Comparison of ENCODE assay signal across 29 cellular contexts in the genomic region with DNA sequence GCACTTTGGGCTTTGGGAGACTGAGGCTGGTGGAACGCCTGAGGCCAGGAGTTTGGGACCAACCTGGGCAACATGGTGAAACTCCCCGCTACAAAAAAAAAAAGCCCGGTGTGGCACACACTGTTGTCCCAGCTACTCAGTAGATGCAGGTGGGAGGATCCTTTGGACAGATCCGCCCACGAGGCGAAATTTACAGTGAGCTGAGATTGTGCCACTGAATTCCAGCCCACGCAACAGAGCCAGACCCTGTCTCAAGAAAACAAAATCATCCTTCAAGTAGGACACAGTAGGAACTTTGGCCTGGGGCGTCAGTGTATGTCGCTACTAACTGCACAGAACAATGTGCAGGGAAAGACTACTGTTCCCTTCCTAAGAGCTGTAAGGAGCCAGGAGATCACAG. TPM values are rescaled to one million over a fixed set of nuclear protein-coding genes. Genes with fewer than 3 reads are reported as not detected.
A peak's percentile ranks its signal among the peaks of the same experiment; 100 is the strongest.
DNase-seq lines count a peak whose midpoint lies in the region; ATAC-seq, FAIRE-seq and TF ChIP-seq lines count a peak whose summit lies in the region.
"Had no signal": no experiment of that assay in that cellular context is flagged by ENCODE, and none has a peak within 500 bp of the region (broad histone marks: within the 10 kb centered on the region; RNA-seq: fewer than 3 reads in every experiment).

No MANE protein-coding gene starts in this region.

- no peaks in the 10 kb centered on the region for H3K27me3 Mint-ChIP-seq in activated CD4-positive, alpha-beta T cell treated with anti-CD3 and anti-CD28 coated beads, Interleukin-2, amount 10 ng/mL, durations not matched to agents 24 days and 14 days
- peaks cover 9% of the 10 kb centered on the region for H3K27me3 Mint-ChIP-seq in HFFc6 (ENCODE audit: insufficient read depth)
- H3K27me3 Mint-ChIP-seq: activated B cell treated with CpG ODN at 0.5 μM for 24 hours; naive thymus-derived CD4-positive, alpha-beta T cell had no signal

- DNase-seq in activated CD4-positive, alpha-beta T cell treated with anti-CD3 and anti-CD28 coated beads, Interleukin-2, amount 10 ng/mL, durations not matched to agents 24 days and 14 days = no peak
- no peak for DNase-seq in activated CD4-positive, alpha-beta T cell treated with anti-CD3 and anti-CD28 coated beads for 4 hours
- no peak for DNase-seq in HFFc6
- no peak for DNase-seq in K562 (ENCODE audit: extremely low read depth in 1 of 4, low spot score in 3 of 4)
- no peak for DNase-seq in psoas muscle
- DNase-seq in head of caudate nucleus = no peak
- DNase-seq in C1 segment of cervical spinal cord (lab: John Stamatoyannopoulos, UW) = no peak
- no peak for DNase-seq in EL
- DNase-seq: activated B cell treated with CpG ODN at 0.5 μM for 24 hours; activated CD4-positive, alpha-beta T cell treated with anti-CD3 and anti-CD28 coated beads, Interleukin-2, amount 50 U/mL, for 4 hours; activated CD8-positive, alpha-beta memory T cell treated with anti-CD3 and anti-CD28 coated beads, Interleukin-2, amount 50 U/mL, for 4 hours; activated effector memory CD4-positive, alpha-beta T cell treated with Interleukin-2 at 50 U/mL for 16 hours; amniotic stem cell; HCEC 1CT; heart left ventricle; KBM-7; midbrain; naive thymus-derived CD4-positive, alpha-beta T cell; NCI-H1417; NCI-H345; NCI-H748 treated with DMSO at 0.1 percent for 48 hours; Peyer's patch; stimulated activated CD4-positive, alpha-beta T cell treated with anti-CD3 and anti-CD28 coated beads, Interleukin-2, amount 100 ng/mL, for 24 hours had no signal

- FAIRE-seq in K562 (lab: Jason Lieb, UNC) = no peak
- FAIRE-seq: HTR-8/SVneo had no signal

- TF ChIP-seq POLR2A in K562 (conservative IDR thresholded peaks at IDR 0.05) = no peak

- intact Hi-C loops in activated CD4-positive, alpha-beta T cell treated with anti-CD3 and anti-CD28 coated beads, Interleukin-2, amount 10 ng/mL, durations not matched to agents 24 days and 14 days (cut with micrococcal nuclease) = loop anchor here (5.0 kb wide), 1 partner anchor 708 kb away; no protein-coding TSS in a partner anchor
- intact Hi-C loops in K562 (cut with micrococcal nuclease) = no loop called here
- intact Hi-C loops in psoas muscle (cut with DNase I) = no loop called here
- intact Hi-C loops in head of caudate nucleus (cut with DNase I) = loop anchor here (10.0 kb wide), 1 partner anchor 90 kb away; the partner anchor contains the start of gene TCOF1

- H3K9ac ChIP-seq in K562 (ENCODE audit: insufficient read depth in 1 of 2, low read depth in 2 of 2, low read length in 2 of 2) = no peak overlapping the region

- H3K27me3 ChIP-seq in K562 (ENCODE audit: control insufficient read depth in 2 of 2, insufficient read depth in 2 of 2, low read length in 2 of 2) (no peaks in the 10 kb centered on the region), psoas muscle (ENCODE audit: insufficient read depth in 3 of 3, low read length in 2 of 3) (no peaks in the 10 kb centered on the region)
- H3K27me3 ChIP-seq: breast epithelium, heart left ventricle, Peyer's patch, right atrium auricular region had no signal

- 90% methylated on average over 9 of the region's 9 CpGs for WGBS in K562 (ENCODE audit: insufficient coverage, low coverage, missing lambda C conversion rate)
- WGBS in psoas muscle, 3 donors = 83 to 88% (median 86%) methylated on average over 9 of the region's 9 CpGs

- H3K4me1 Mint-ChIP-seq in activated CD4-positive, alpha-beta T cell treated with anti-CD3 and anti-CD28 coated beads, Interleukin-2, amount 10 ng/mL, durations not matched to agents 24 days and 14 days = peaks cover 24% of the 10 kb centered on the region
- H3K4me1 Mint-ChIP-seq in HFFc6 (ENCODE audit: low read depth) = peaks cover 44% of the 10 kb centered on the region

- H3K9me3 Mint-ChIP-seq in activated CD4-positive, alpha-beta T cell treated with anti-CD3 and anti-CD28 coated beads, Interleukin-2, amount 10 ng/mL, durations not matched to agents 24 days and 14 days = no peaks in the 10 kb centered on the region
- H3K9me3 Mint-ChIP-seq in HFFc6 = no peaks in the 10 kb centered on the region
- H3K9me3 Mint-ChIP-seq: activated B cell treated with CpG ODN at 0.5 μM for 24 hours; naive thymus-derived CD4-positive, alpha-beta T cell had no signal

- no peak overlapping the region for H3K27ac Mint-ChIP-seq in activated CD4-positive, alpha-beta T cell treated with anti-CD3 and anti-CD28 coated beads, Interleukin-2, amount 10 ng/mL, durations not matched to agents 24 days and 14 days
- peak overlapping the region; percentile 42; the same call in 1 of the 2 replicates for H3K27ac Mint-ChIP-seq in HFFc6
- H3K27ac Mint-ChIP-seq: activated B cell treated with CpG ODN at 0.5 μM for 24 hours had no signal

- TF ChIP-seq CTCF in HFFc6 (IDR thresholded peaks at IDR 0.05) (no peak), K562 (IDR thresholded peaks at IDR 0.05 in 2 of 3, conservative IDR thresholded peaks at IDR 0.05 in 1 of 3; ENCODE audit: insufficient read depth in 2 of 3, low read depth in 1 of 3, low read length in 3 of 3) (no peak), psoas muscle (IDR thresholded peaks at IDR 0.05) (no peak)

- no peak for ATAC-seq in K562
- ATAC-seq in psoas muscle = no peak
- ATAC-seq: heart left ventricle; naive thymus-derived CD4-positive, alpha-beta T cell had no signal

- H3K9me1 ChIP-seq in K562 (ENCODE audit: control insufficient read depth, insufficient read depth, low read length) = no peaks in the 10 kb centered on the region

- POLR2A ChIA-PET in K562 (lab: Yijun Ruan, JAX) = interaction anchor here (0.7 to 3.7 kb wide), 7 partner anchors 9 to 646 kb away, joined by 3 to 17 read pairs (median 3); no protein-coding TSS in a partner anchor

- peaks cover 40% of the 10 kb centered on the region for H3K79me2 ChIP-seq in K562 (ENCODE audit: control insufficient read depth, insufficient read depth, low read length)

- peaks cover 38% of the 10 kb centered on the region for H4K20me1 ChIP-seq in K562 (replicated peaks; ENCODE audit: control insufficient read depth, insufficient read depth, low read length)

- H3K4me1 ChIP-seq in K562 (replicated peaks in 1 of 2; ENCODE audit: control insufficient read depth in 2 of 2, insufficient read depth in 2 of 2, low read length in 2 of 2) (peaks cover 11 to 21% of the 10 kb centered on the region in 2 experiments; a peak in 4 of 5 replicates), psoas muscle (peaks cover 44% of the 10 kb centered on the region)

- H3K4me3 ChIP-seq in K562 = no peak overlapping the region
- H3K4me3 ChIP-seq in psoas muscle = no peak overlapping the region
- H3K4me3 ChIP-seq: breast epithelium, heart left ventricle, Peyer's patch, right atrium auricular region, smooth muscle cell had no signal

- H3K36me3 ChIP-seq in K562 (ENCODE audit: control insufficient read depth, insufficient read depth, low read length) (peaks cover 65% of the 10 kb centered on the region), psoas muscle (ENCODE audit: insufficient read depth in 1 of 2, low read depth in 1 of 2) (peaks cover 28 to 56% of the 10 kb centered on the region in 2 donors)

- no peaks in the 10 kb centered on the region for H3K9me3 ChIP-seq in K562 (replicated peaks; ENCODE audit: control insufficient read depth, insufficient read depth, low read depth, low read length)
- no peaks in the 10 kb centered on the region for H3K9me3 ChIP-seq in psoas muscle
- H3K9me3 ChIP-seq: breast epithelium, heart left ventricle, Peyer's patch, right atrium auricular region had no signal

- TF ChIP-seq RAD21 in K562 (CRISPR knock-in tag; conservative IDR thresholded peaks at IDR 0.05 in 1 of 2, IDR thresholded peaks at IDR 0.05 in 1 of 2) = no peak

- TF ChIP-seq EP300 in K562 (IDR thresholded peaks at IDR 0.05; ENCODE audit: low read length) = no peak

- in situ Hi-C loops in K562 (cut with MboI) = no loop called here

- BruUV-seq in K562 (replicated peaks; lab: Mats Ljungman, UMichigan) = no TSS peak

- H3K4me2 ChIP-seq in K562 (ENCODE audit: insufficient read depth, low read length) = no peak overlapping the region
- H3K4me2 ChIP-seq: smooth muscle cell had no signal

- H3K27ac ChIP-seq in K562 (ENCODE audit: extremely low read depth, low read depth, low read length) (no peak overlapping the region), psoas muscle (peak overlapping the region; percentile 9)
- H3K27ac ChIP-seq: breast epithelium, heart left ventricle, Peyer's patch, right atrium auricular region had no signal

- CTCF ChIA-PET in K562 (lab: Yijun Ruan, JAX; ENCODE audit: low intra/inter-chr PET ratio) = no interaction called here

- peak overlapping the region; percentile 1 for H3K4me3 Mint-ChIP-seq in activated CD4-positive, alpha-beta T cell treated with anti-CD3 and anti-CD28 coated beads, Interleukin-2, amount 10 ng/mL, durations not matched to agents 24 days and 14 days
- H3K4me3 Mint-ChIP-seq in HFFc6 = no peak overlapping the region
- H3K4me3 Mint-ChIP-seq: activated B cell treated with CpG ODN at 0.5 μM for 24 hours; naive thymus-derived CD4-positive, alpha-beta T cell had no signal

- peaks cover 67% of the 10 kb centered on the region for H3K36me3 Mint-ChIP-seq in activated CD4-positive, alpha-beta T cell treated with anti-CD3 and anti-CD28 coated beads, Interleukin-2, amount 10 ng/mL, durations not matched to agents 24 days and 14 days (ENCODE audit: low read depth)
- peaks cover 52% of the 10 kb centered on the region for H3K36me3 Mint-ChIP-seq in HFFc6 (ENCODE audit: low read depth)

- no peak overlapping the region for H2AFZ ChIP-seq in K562 (ENCODE audit: low read depth, low read length)

RNA-seq across cellular contexts. Expression of gene RPS14, which starts 4.8 kb away (rescaled TPM):
- 2,567 and 2,587 TPM in 2 replicates for total RNA-seq in activated CD4-positive, alpha-beta T cell treated with anti-CD3 and anti-CD28 coated beads, Interleukin-2, amount 10 ng/mL, durations not matched to agents 24 days and 14 days
- total RNA-seq in HFFc6 (2021; fragmentation: NEBNext Ultra II Directional; extraction: Animal tissue kit (Norgen Biotek cat#: 25700)) = 1,000 to 10,000 TPM; 1,658 to 2,163 (median 1,911) TPM
- total RNA-seq in K562 (2011; cell fraction: chromatin; rRNA removed; ENCODE audit: low replicate concordance) = 265 and 394 TPM in 2 replicates
- 818 and 919 TPM in 2 replicates for total RNA-seq in K562 (2011; cell fraction: nucleolus; rRNA removed)
- total RNA-seq in K562 (2011; cell fraction: nucleoplasm; rRNA removed) = 1,009 and 1,942 TPM in 2 replicates
- total RNA-seq in K562 (2014; rRNA removed) (3,004 and 3,238 TPM in 2 replicates), K562 (2014; rRNA removed; fragmentation: Illumina TruSeq; extraction: Trizol) (3,003 and 3,017 TPM in 2 replicates), K562 (2015; rRNA removed; fragmentation: Illumina TruSeq; extraction: Trizol) (2,679 and 2,873 TPM in 2 replicates), K562 (2021) (3,285 and 3,523 TPM in 2 replicates), psoas muscle (1,000 to 10,000 TPM in 3 of 4 donors, 100 to 1,000 TPM in 1; 977 to 1,443 (median 1,285) TPM)
- polyA plus RNA-seq in K562 (2011; rRNA removed) (5,983 and 6,751 TPM in 2 replicates), K562 (2014; fragmentation: Illumina TruSeq; extraction: Trizol) (3,907 and 4,185 TPM in 2 replicates), K562 (2014; fragmentation: Nextera tagmentation; extraction: Ambion mirVana) (1,000 to 10,000 TPM; 1,824 to 2,512 TPM), K562 (2014; rRNA removed) (4,384 and 5,321 TPM in 2 replicates), psoas muscle (1,000 to 10,000 TPM; 1,999 to 3,049 (median 2,406) TPM)
- polyA plus RNA-seq in K562 (2011; cell fraction: cytosol; rRNA removed) = 5,490 and 8,746 TPM in 2 replicates
- polyA plus RNA-seq in K562 (2011; cell fraction: nucleus; rRNA removed) = 1,361 and 2,299 TPM in 2 replicates
- polyA plus RNA-seq in K562 (2012) = 4,665 and 5,719 TPM in 2 replicates
- 3,342 and 3,929 TPM in 2 replicates for polyA minus RNA-seq in K562 (2011; rRNA and poly(A)+ RNA removed)
- polyA minus RNA-seq in K562 (2011; cell fraction: cytosol; rRNA and poly(A)+ RNA removed) = 682 and 753 TPM in 2 replicates
- 162 and 371 TPM in 2 replicates for polyA minus RNA-seq in K562 (2011; cell fraction: nucleus; rRNA and poly(A)+ RNA removed)

RNA-seq across cellular contexts. Expression of gene CD74, which starts 32.1 kb away (rescaled TPM):
- total RNA-seq in activated CD4-positive, alpha-beta T cell treated with anti-CD3 and anti-CD28 coated beads, Interleukin-2, amount 10 ng/mL, durations not matched to agents 24 days and 14 days = 322 and 325 TPM in 2 replicates
- under 1 TPM in 1 of 6 experiments, not detected in 5; 0.37 TPM for total RNA-seq in HFFc6 (2021; fragmentation: NEBNext Ultra II Directional; extraction: Animal tissue kit (Norgen Biotek cat#: 25700))
- not detected in 2 replicates for total RNA-seq in K562 (2011; cell fraction: chromatin; rRNA removed; ENCODE audit: low replicate concordance)
- not detected in 2 replicates for total RNA-seq in K562 (2011; cell fraction: nucleolus; rRNA removed)
- total RNA-seq in K562 (2011; cell fraction: nucleoplasm; rRNA removed) = not detected in 2 replicates
- total RNA-seq in K562 (2014; rRNA removed) = 1.00 and 1.1 TPM in 2 replicates
- total RNA-seq in K562 (2014; rRNA removed; fragmentation: Illumina TruSeq; extraction: Trizol) = 0.18 TPM in 1 of 2 replicates, not detected in the other
- total RNA-seq in K562 (2015; rRNA removed; fragmentation: Illumina TruSeq; extraction: Trizol) = 0.65 and 0.87 TPM in 2 replicates
- total RNA-seq in K562 (2021) = 4.8 and 6.0 TPM in 2 replicates
- polyA plus RNA-seq in K562 (2011; rRNA removed) = 0.07 and 0.22 TPM in 2 replicates
- polyA plus RNA-seq in K562 (2011; cell fraction: cytosol; rRNA removed) = 0.22 and 0.27 TPM in 2 replicates
- polyA plus RNA-seq in K562 (2011; cell fraction: nucleus; rRNA removed) = 0.23 TPM in 1 of 2 replicates, not detected in the other
- polyA plus RNA-seq in K562 (2012) = 0.82 and 2.1 TPM in 2 replicates
- 0.40 and 1.1 TPM in 2 replicates for polyA plus RNA-seq in K562 (2014; fragmentation: Illumina TruSeq; extraction: Trizol)
- under 1 TPM; 0.21 to 0.24 TPM for polyA plus RNA-seq in K562 (2014; fragmentation: Nextera tagmentation; extraction: Ambion mirVana)
- 0.32 and 1.9 TPM in 2 replicates for polyA plus RNA-seq in K562 (2014; rRNA removed)
- 0.18 TPM in 1 of 2 replicates, not detected in the other for polyA minus RNA-seq in K562 (2011; rRNA and poly(A)+ RNA removed)
- polyA minus RNA-seq in K562 (2011; cell fraction: cytosol; rRNA and poly(A)+ RNA removed) = 1.5 TPM in 1 of 2 replicates, not detected in the other
- not detected in 2 replicates for polyA minus RNA-seq in K562 (2011; cell fraction: nucleus; rRNA and poly(A)+ RNA removed)
- 100 to 1,000 TPM in 3 of 4 donors, 10 to 100 TPM in 1; 72.5 to 299 (median 156) TPM for total RNA-seq in psoas muscle
- polyA plus RNA-seq in psoas muscle = 10 to 100 TPM; 66.5 to 92.0 (median 83.7) TPM
- total RNA-seq: A172, osteocyte had no signal

Comparison
In these comparisons a context has a peak if more than half of its experiments do, and no peak if none do; other contexts are left out.
1. RNA of gene CD74, which starts 32.1 kb away (total RNA-seq): 322 to 325 TPM in activated CD4-positive, alpha-beta T cell treated with anti-CD3 and anti-CD28 coated beads, Interleukin-2, amount 10 ng/mL, durations not matched to agents 24 days and 14 days and 72.5 to 299 TPM in psoas muscle; 0.18 to 6.0 TPM in K562 and 0.37 TPM in HFFc6; every median in the first group is over 10 times any median in the second.
2. intact Hi-C loops: an anchor here in activated CD4-positive, alpha-beta T cell treated with anti-CD3 and anti-CD28 coated beads, Interleukin-2, amount 10 ng/mL, durations not matched to agents 24 days and 14 days (5.0 kb wide) and head of caudate nucleus (10.0 kb wide); none called in K562 and psoas muscle.